In the genomic region with DNA sequence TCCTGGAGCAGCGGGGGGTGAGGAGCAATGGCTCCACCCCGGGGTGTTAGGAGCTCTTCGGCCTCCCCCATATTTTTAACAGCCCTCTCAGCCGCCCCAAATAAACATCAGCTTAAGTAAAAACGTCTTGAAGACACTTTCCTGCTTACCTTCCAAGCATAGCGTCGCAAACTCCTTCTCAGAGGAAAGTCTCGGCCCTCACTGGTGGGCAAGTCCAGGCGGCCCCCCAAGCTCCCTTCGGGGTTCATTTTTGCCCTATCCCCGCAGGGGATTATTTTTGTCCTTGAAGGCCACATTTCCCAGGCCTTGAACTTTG, we compare ENCODE assay signal across 8 cellular contexts. TPM values are rescaled to one million over a fixed set of nuclear protein-coding genes. Genes with fewer than 3 reads are reported as not detected.
DNase-seq lines count a peak whose midpoint lies in the region; ATAC-seq and TF ChIP-seq lines count a peak whose summit lies in the region.

No MANE protein-coding gene starts in this region.

- TF ChIP-seq CTCF in left lung (IDR thresholded peaks at IDR 0.05) (no peak), tibial nerve (IDR thresholded peaks at IDR 0.05) (no peak)

- H3K4me1 ChIP-seq in left lung = peaks cover 13 to 75% of the 10 kb centered on the region in 2 donors
- peaks cover 0 to 63% (median 51%) of the 10 kb centered on the region in 4 donors for H3K4me1 ChIP-seq in tibial nerve

- TF ChIP-seq EP300 in tibial nerve (IDR thresholded peaks at IDR 0.05) = no peak

- no peak for TF ChIP-seq POLR2A in tibial nerve (IDR thresholded peaks at IDR 0.05)

- peak overlapping the region; percentile 96 to 97 for H3K4me3 Mint-ChIP-seq in activated T-cell treated with anti-CD3 and anti-CD28 coated beads, Interleukin-2, amount 50 U/mL, for 72 hours
- H3K4me3 Mint-ChIP-seq in activated naive CD8-positive, alpha-beta T cell = peak overlapping the region; percentile 98

- peaks cover 9 to 13% of the 10 kb centered on the region in 2 donors for H3K36me3 Mint-ChIP-seq in activated T-cell treated with anti-CD3 and anti-CD28 coated beads, Interleukin-2, amount 50 U/mL, for 72 hours (ENCODE audit: insufficient read depth in 2 of 2)
- H3K36me3 Mint-ChIP-seq in activated naive CD8-positive, alpha-beta T cell = peaks cover 11% of the 10 kb centered on the region

- H3K4me1 Mint-ChIP-seq in activated T-cell treated with anti-CD3 and anti-CD28 coated beads, Interleukin-2, amount 50 U/mL, for 72 hours (ENCODE audit: low read depth) = peaks cover 55% of the 10 kb centered on the region
- peaks cover 53% of the 10 kb centered on the region for H3K4me1 Mint-ChIP-seq in activated naive CD8-positive, alpha-beta T cell (ENCODE audit: low read depth)

- H3K27ac ChIP-seq in left lung = peak overlapping the region; percentile 26 to 60
- H3K27ac ChIP-seq in tibial nerve = peak overlapping the region; percentile 17 to 87 (median 80)

- no peak for DNase-seq in activated T-cell treated with anti-CD3 and anti-CD28 coated beads, Interleukin-2, amount 50 U/mL, for 72 hours
- DNase-seq in activated T-cell treated with anti-CD3 and anti-CD28 coated beads, Interleukin-2, amount 50 U/mL, for 48 hours = no peak
- DNase-seq in left lung = no peak
- no peak for DNase-seq in tibial nerve (ENCODE audit: low spot score in 2 of 2)
- DNase-seq in LoVo (ENCODE audit: low spot score) = no peak
- no peak for DNase-seq in iPS-NIHi7 (ENCODE audit: extremely low spot score)
- no peak for DNase-seq in epidermal melanocyte (ENCODE audit: insufficient read length, low spot score)

- H3K9me3 Mint-ChIP-seq in activated T-cell treated with anti-CD3 and anti-CD28 coated beads, Interleukin-2, amount 50 U/mL, for 72 hours = no peaks in the 10 kb centered on the region
- no peaks in the 10 kb centered on the region for H3K9me3 Mint-ChIP-seq in activated naive CD8-positive, alpha-beta T cell (ENCODE audit: low read depth)

- WGBS in tibial nerve, 2 donors = 22 to 29% methylated on average over 10 to 11 of the region's 11 CpGs

- H3K27ac Mint-ChIP-seq in activated T-cell treated with anti-CD3 and anti-CD28 coated beads, Interleukin-2, amount 50 U/mL, for 72 hours = peak overlapping the region; percentile 77
- H3K27ac Mint-ChIP-seq in activated naive CD8-positive, alpha-beta T cell = peak overlapping the region; percentile 99

- H3K36me3 ChIP-seq in left lung (peaks cover 0 to 34% of the 10 kb centered on the region in 2 donors), tibial nerve (peaks cover 0 to 16% (median 0%) of the 10 kb centered on the region in 3 donors)

- no peaks in the 10 kb centered on the region for H3K9me3 ChIP-seq in left lung
- no peaks in the 10 kb centered on the region for H3K9me3 ChIP-seq in tibial nerve

- no peaks in the 10 kb centered on the region for H3K27me3 Mint-ChIP-seq in activated T-cell treated with anti-CD3 and anti-CD28 coated beads, Interleukin-2, amount 50 U/mL, for 72 hours (ENCODE audit: low read depth)
- no peaks in the 10 kb centered on the region for H3K27me3 Mint-ChIP-seq in activated naive CD8-positive, alpha-beta T cell

- no peak for ATAC-seq in activated T-cell treated with anti-CD3 and anti-CD28 coated beads, Interleukin-2, amount 50 U/mL, for 72 hours (replicated peaks in 1 of 2)
- ATAC-seq in left lung = no peak

- intact Hi-C loops in left lung (cut with DNase I) = no loop called here

- H3K27me3 ChIP-seq in left lung (no peaks in the 10 kb centered on the region), tibial nerve (no peaks in the 10 kb centered on the region)

- peak overlapping the region; percentile 55 to 61 for H3K4me3 ChIP-seq in left lung
- H3K4me3 ChIP-seq in tibial nerve = peak overlapping the region; percentile 30 to 79 (median 58)

RNA-seq across cellular contexts. Expression of a gene that starts 0.9 kb away (rescaled TPM):
- total RNA-seq in activated T-cell treated with anti-CD3 and anti-CD28 coated beads, Interleukin-2, amount 50 U/mL, for 72 hours = 10 to 100 TPM; 61.4 to 79.8 TPM
- total RNA-seq in left lung (10 to 100 TPM; 17.6 to 20.0 TPM), tibial nerve (10 to 100 TPM in 1 of 4 donors, 1 to 10 TPM in 3; 4.8 to 14.4 (median 5.8) TPM)

RNA-seq across cellular contexts. Expression of a gene that starts 41.0 kb away (rescaled TPM):
- total RNA-seq in activated T-cell treated with anti-CD3 and anti-CD28 coated beads, Interleukin-2, amount 50 U/mL, for 72 hours = 10 to 100 TPM; 47.6 to 54.2 TPM
- total RNA-seq in left lung (10 to 100 TPM; 16.4 to 18.1 TPM), tibial nerve (10 to 100 TPM; 12.6 to 20.9 (median 19.0) TPM)
